2 cellular contexts compared by ENCODE assay signal in genomic region chr4:123649248-123649643, GRCh38.
TF ChIP-seq lines count a peak whose summit lies in the region.

No MANE protein-coding gene starts in this region.

TF ChIP-seq in SK-N-SH, 30 proteins besides CTCF, POLR2A, EP300 and RAD21 (continued from another document):
- no peak for TF ChIP-seq ZBTB33 (IDR thresholded peaks at IDR 0.05; ENCODE audit: borderline replicate concordance, low read depth)
- no peak for TF ChIP-seq NRF1 (IDR thresholded peaks at IDR 0.05; ENCODE audit: low read depth, low read length)
- TF ChIP-seq ELF1 (IDR thresholded peaks at IDR 0.05), result no peak
- TF ChIP-seq YY1 (IDR thresholded peaks at IDR 0.05; ENCODE audit: low read depth), result no peak
- no peak for TF ChIP-seq SMC3 (IDR thresholded peaks at IDR 0.05; ENCODE audit: low read depth, low read length)
- no peak for TF ChIP-seq JUND (IDR thresholded peaks at IDR 0.05)
- no peak for TF ChIP-seq SIN3A (IDR thresholded peaks at IDR 0.05; ENCODE audit: borderline replicate concordance, low read depth, low read length)
- no peak for TF ChIP-seq RCOR1 (IDR thresholded peaks at IDR 0.05; ENCODE audit: low read length)
- TF ChIP-seq FOXJ3 (CRISPR knock-in tag; IDR thresholded peaks at IDR 0.05), result no peak
- TF ChIP-seq RFX5 (IDR thresholded peaks at IDR 0.05; ENCODE audit: low read length), result no peak
- no peak for TF ChIP-seq GATA2 (CRISPR knock-in tag; IDR thresholded peaks at IDR 0.05)
- no peak for TF ChIP-seq USF1 (IDR thresholded peaks at IDR 0.05; ENCODE audit: borderline replicate concordance, low read depth)
- no peak for TF ChIP-seq MAX (IDR thresholded peaks at IDR 0.05; ENCODE audit: low read depth)
- no peak for TF ChIP-seq TAF1 (IDR thresholded peaks at IDR 0.05; ENCODE audit: borderline replicate concordance, low read depth, low read length)
TF ChIP-seq in SK-N-SH: peak in this region for 0.

TF ChIP-seq in SK-N-SH treated with all-trans-retinoic acid at 6 μM for 48 hours, 23 proteins besides CTCF, POLR2A, EP300 and RAD21 (continued from another document):
- TF ChIP-seq TSHZ2 (CRISPR knock-in tag; IDR thresholded peaks at IDR 0.05) (no peak), SNAI2 (CRISPR knock-in tag; IDR thresholded peaks at IDR 0.05) (no peak), ZC3H10 (CRISPR knock-in tag; IDR thresholded peaks at IDR 0.05) (no peak), ZFP30 (CRISPR knock-in tag; IDR thresholded peaks at IDR 0.05) (no peak), POU6F1 (CRISPR knock-in tag; IDR thresholded peaks at IDR 0.05; ENCODE audit: borderline replicate concordance, low read depth) (no peak), ZNF565 (CRISPR knock-in tag; conservative IDR thresholded peaks at IDR 0.05; ENCODE audit: low read depth) (no peak), GLIS3 (CRISPR knock-in tag; IDR thresholded peaks at IDR 0.05) (no peak), ISL1 (CRISPR knock-in tag; IDR thresholded peaks at IDR 0.05) (no peak), CREB5 (CRISPR knock-in tag; IDR thresholded peaks at IDR 0.05; ENCODE audit: low read depth) (no peak), RARB (CRISPR knock-in tag; IDR thresholded peaks at IDR 0.05) (no peak), ZNF8 (CRISPR knock-in tag; IDR thresholded peaks at IDR 0.05) (no peak)
